Comparison of ENCODE assay signal across 1 cellular context in the genomic region with DNA sequence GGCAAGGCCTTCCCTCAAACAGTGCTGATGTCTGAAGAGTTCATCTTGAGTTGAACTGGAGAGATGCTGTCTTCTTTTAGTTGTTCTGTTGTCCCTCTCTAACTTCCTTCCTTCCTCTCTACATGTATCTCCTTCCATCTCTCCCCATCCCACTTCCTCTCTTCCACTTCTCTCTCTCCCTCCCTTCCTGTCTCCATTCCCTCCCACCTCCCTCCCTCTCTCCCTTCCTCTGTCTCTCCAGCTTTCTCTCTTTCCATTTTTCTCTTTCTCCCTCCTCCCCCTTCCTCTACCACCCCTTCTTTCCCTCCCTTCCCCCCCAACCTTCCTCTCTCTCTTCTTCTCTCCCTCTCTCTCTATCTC.
TF ChIP-seq lines count a peak whose summit lies in the region.

No MANE protein-coding gene starts in this region.

TF ChIP-seq in GM23338, 12 proteins besides CTCF, POLR2A, EP300 and RAD21 (continued from another document):
- TF ChIP-seq, protein P1, sequence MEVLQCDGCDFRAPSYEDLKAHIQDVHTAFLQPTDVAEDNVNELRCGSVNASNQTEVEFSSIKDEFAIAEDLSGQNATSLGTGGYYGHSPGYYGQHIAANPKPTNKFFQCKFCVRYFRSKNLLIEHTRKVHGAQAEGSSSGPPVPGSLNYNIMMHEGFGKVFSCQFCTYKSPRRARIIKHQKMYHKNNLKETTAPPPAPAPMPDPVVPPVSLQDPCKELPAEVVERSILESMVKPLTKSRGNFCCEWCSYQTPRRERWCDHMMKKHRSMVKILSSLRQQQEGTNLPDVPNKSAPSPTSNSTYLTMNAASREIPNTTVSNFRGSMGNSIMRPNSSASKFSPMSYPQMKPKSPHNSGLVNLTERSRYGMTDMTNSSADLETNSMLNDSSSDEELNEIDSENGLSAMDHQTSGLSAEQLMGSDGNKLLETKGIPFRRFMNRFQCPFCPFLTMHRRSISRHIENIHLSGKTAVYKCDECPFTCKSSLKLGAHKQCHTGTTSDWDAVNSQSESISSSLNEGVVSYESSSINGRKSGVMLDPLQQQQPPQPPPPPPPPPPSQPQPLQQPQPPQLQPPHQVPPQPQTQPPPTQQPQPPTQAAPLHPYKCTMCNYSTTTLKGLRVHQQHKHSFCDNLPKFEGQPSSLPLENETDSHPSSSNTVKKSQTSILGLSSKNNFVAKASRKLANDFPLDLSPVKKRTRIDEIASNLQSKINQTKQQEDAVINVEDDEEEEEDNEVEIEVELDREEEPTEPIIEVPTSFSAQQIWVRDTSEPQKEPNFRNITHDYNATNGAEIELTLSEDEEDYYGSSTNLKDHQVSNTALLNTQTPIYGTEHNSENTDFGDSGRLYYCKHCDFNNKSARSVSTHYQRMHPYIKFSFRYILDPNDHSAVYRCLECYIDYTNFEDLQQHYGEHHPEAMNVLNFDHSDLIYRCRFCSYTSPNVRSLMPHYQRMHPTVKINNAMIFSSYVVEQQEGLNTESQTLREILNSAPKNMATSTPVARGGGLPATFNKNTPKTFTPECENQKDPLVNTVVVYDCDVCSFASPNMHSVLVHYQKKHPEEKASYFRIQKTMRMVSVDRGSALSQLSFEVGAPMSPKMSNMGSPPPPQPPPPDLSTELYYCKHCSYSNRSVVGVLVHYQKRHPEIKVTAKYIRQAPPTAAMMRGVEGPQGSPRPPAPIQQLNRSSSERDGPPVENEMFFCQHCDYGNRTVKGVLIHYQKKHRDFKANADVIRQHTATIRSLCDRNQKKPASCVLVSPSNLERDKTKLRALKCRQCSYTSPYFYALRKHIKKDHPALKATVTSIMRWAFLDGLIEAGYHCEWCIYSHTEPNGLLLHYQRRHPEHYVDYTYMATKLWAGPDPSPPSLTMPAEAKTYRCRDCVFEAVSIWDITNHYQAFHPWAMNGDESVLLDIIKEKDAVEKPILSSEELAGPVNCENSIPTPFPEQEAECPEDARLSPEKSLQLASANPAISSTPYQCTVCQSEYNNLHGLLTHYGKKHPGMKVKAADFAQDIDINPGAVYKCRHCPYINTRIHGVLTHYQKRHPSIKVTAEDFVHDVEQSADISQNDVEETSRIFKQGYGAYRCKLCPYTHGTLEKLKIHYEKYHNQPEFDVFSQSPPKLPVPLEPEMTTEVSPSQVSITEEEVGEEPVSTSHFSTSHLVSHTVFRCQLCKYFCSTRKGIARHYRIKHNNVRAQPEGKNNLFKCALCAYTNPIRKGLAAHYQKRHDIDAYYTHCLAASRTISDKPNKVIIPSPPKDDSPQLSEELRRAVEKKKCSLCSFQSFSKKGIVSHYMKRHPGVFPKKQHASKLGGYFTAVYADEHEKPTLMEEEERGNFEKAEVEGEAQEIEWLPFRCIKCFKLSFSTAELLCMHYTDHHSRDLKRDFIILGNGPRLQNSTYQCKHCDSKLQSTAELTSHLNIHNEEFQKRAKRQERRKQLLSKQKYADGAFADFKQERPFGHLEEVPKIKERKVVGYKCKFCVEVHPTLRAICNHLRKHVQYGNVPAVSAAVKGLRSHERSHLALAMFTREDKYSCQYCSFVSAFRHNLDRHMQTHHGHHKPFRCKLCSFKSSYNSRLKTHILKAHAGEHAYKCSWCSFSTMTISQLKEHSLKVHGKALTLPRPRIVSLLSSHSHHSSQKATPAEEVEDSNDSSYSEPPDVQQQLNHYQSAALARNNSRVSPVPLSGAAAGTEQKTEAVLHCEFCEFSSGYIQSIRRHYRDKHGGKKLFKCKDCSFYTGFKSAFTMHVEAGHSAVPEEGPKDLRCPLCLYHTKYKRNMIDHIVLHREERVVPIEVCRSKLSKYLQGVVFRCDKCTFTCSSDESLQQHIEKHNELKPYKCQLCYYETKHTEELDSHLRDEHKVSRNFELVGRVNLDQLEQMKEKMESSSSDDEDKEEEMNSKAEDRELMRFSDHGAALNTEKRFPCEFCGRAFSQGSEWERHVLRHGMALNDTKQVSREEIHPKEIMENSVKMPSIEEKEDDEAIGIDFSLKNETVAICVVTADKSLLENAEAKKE (CRISPR knock-in tag; IDR thresholded peaks at IDR 0.05), result no peak
- no peak for TF ChIP-seq ZNF331 (CRISPR knock-in tag; IDR thresholded peaks at IDR 0.05; ENCODE audit: low read depth)
